ENCODE assay signal across 8 cellular contexts in the genomic region with DNA sequence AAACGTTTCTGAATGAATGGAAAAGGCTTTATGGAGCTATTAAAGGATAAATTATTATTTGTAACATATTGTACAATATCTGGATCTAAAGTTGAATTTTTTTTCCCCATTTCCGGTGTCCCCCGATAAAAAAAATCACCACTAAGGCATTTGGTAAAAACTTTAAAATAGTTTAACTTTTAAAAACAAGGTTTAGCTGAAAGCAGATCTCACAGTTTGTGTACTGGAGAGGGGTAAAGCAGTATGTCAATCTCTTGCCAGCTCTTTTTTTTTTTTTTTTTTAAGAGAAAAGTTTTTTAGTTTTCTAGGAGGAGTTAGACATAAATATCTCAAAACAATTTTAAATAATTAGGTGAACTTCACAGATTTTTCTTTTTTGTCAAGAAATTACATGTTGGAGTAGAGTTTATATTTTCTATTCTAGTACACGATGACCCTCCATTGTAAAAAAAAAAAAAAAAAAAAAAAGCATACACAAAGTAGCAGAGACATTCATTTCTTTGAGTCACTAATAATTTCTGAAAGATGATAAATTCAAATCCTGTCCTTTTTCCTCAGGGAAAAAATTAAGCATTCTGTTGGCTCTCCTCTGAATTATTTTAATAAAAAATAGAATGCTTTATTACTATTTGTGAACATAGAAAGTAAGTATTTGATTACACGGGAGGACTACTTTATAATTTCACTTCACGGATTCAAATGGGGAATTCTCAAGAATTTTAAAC. TPM values are rescaled to one million over a fixed set of nuclear protein-coding genes. Genes with fewer than 3 reads are reported as not detected.
A peak's percentile ranks its signal among the peaks of the same experiment; 100 is the strongest.
DNase-seq lines count a peak whose midpoint lies in the region; ATAC-seq and TF ChIP-seq lines count a peak whose summit lies in the region.

No MANE protein-coding gene starts in this region.

- no peak for ATAC-seq in central memory CD8-positive, alpha-beta T cell (replicated peaks; ENCODE audit: extremely low read depth, poor library complexity, severe bottlenecking)
- no peak for ATAC-seq in naive thymus-derived CD8-positive, alpha-beta T cell
- ATAC-seq in HG03571 (IDR thresholded peaks at IDR 0.05; ENCODE audit: unreplicated experiment), result no peak
- ATAC-seq in left lobe of liver, result no peak

- no peaks in the 10 kb centered on the region for H3K9me3 Mint-ChIP-seq in central memory CD8-positive, alpha-beta T cell
- no peaks in the 10 kb centered on the region for H3K9me3 Mint-ChIP-seq in naive thymus-derived CD8-positive, alpha-beta T cell

- POLR2A ChIA-PET in naive thymus-derived CD8-positive, alpha-beta T cell (lab: Charles Lee), result interaction anchor here (0.7 to 4.0 kb wide), 9 partner anchors 10 to 576 kb away, joined by 3 to 67 read pairs (median 24); a partner anchor contains a TSS

- peak overlapping the region; percentile 97 for H3K27ac Mint-ChIP-seq in central memory CD8-positive, alpha-beta T cell (ENCODE audit: low read depth)
- H3K27ac Mint-ChIP-seq in naive thymus-derived CD8-positive, alpha-beta T cell, result peak overlapping the region; percentile 98 to 100 (median 99)

- H3K27me3 Mint-ChIP-seq in central memory CD8-positive, alpha-beta T cell, result no peaks in the 10 kb centered on the region
- peaks cover 0 to 6% (median 0%) of the 10 kb centered on the region in 5 donors for H3K27me3 Mint-ChIP-seq in naive thymus-derived CD8-positive, alpha-beta T cell

- in situ Hi-C loops in KBM-7 (cut with MboI; ENCODE audit: low pct_unique_long_range_greater_than_20kb, low sequenced_read_pairs), result no loop called here

- peak overlapping the region; percentile 87 for H3K4me3 Mint-ChIP-seq in central memory CD8-positive, alpha-beta T cell
- H3K4me3 Mint-ChIP-seq in naive thymus-derived CD8-positive, alpha-beta T cell, result peak overlapping the region; percentile 90 to 99 (median 96)

- TF ChIP-seq CTCF in AG09309 (IDR thresholded peaks at IDR 0.05; ENCODE audit: control insufficient read depth, insufficient read depth, low read depth, low read length, missing control alignments), result no peak

- H3K4me3 ChIP-seq in AG09309 (ENCODE audit: control insufficient read depth, low read depth, low read length), result peak overlapping the region; percentile 66

- H3K4me1 Mint-ChIP-seq in central memory CD8-positive, alpha-beta T cell, result peaks cover 26% of the 10 kb centered on the region
- peaks cover 10 to 37% (median 25%) of the 10 kb centered on the region in 4 donors for H3K4me1 Mint-ChIP-seq in naive thymus-derived CD8-positive, alpha-beta T cell

- DNase-seq in AG09309 (ENCODE audit: low read depth) (no peak), KBM-7 (peak; percentile 22), SIG-M5 (lab: John Stamatoyannopoulos, UW) (no peak), left lobe of liver (ENCODE audit: low spot score) (no peak), ureter (ENCODE audit: low spot score) (no peak)
- DNase-seq in central memory CD8-positive, alpha-beta T cell (ENCODE audit: low spot score in 2 of 2), result no peak
- DNase-seq in naive thymus-derived CD8-positive, alpha-beta T cell, result no peak

- H3K36me3 Mint-ChIP-seq in central memory CD8-positive, alpha-beta T cell (ENCODE audit: insufficient read depth), result peaks cover 34% of the 10 kb centered on the region
- peaks cover 0 to 8% (median 0%) of the 10 kb centered on the region in 3 donors for H3K36me3 Mint-ChIP-seq in naive thymus-derived CD8-positive, alpha-beta T cell

RNA-seq across cellular contexts. Expression of a gene that starts 1.9 kb away (rescaled TPM):
- 100 to 1,000 TPM; 135 to 136 TPM for total RNA-seq in naive thymus-derived CD8-positive, alpha-beta T cell
- 10 to 100 TPM; 49.6 to 55.6 (median 50.3) TPM for polyA plus RNA-seq in naive thymus-derived CD8-positive, alpha-beta T cell
- total RNA-seq in left lobe of liver (32.1 TPM), ureter (62.1 TPM)
